ENCODE assay signal across 1 cellular context in genomic region chr2:169653636-169654035, GRCh38.
TF ChIP-seq lines count a peak whose summit lies in the region.

No MANE protein-coding gene starts in this region.

TF ChIP-seq in K562, 482 proteins besides CTCF, POLR2A, EP300 and RAD21:
- peak; percentile 54 for TF ChIP-seq ATF3 (IDR thresholded peaks at IDR 0.05)
- TF ChIP-seq ATF3 (CRISPR knock-in tag; conservative IDR thresholded peaks at IDR 0.05) = no peak
- TF ChIP-seq EGR1 (conservative IDR thresholded peaks at IDR 0.05) = 0 out of 2 replicates have a peak, but pooled peaks have one; percentile 7
- 0 out of 2 replicates have a peak, but pooled peaks have one; percentile 6 for TF ChIP-seq MEF2A (IDR thresholded peaks at IDR 0.05; ENCODE audit: control insufficient read depth, low read depth, low read length)
- TF ChIP-seq MYNN (IDR thresholded peaks at IDR 0.05) = no peak
- TF ChIP-seq MYNN (CRISPR knock-in tag; IDR thresholded peaks at IDR 0.05) = no peak
